Comparison of ENCODE assay signal across 6 cellular contexts in the genomic region with DNA sequence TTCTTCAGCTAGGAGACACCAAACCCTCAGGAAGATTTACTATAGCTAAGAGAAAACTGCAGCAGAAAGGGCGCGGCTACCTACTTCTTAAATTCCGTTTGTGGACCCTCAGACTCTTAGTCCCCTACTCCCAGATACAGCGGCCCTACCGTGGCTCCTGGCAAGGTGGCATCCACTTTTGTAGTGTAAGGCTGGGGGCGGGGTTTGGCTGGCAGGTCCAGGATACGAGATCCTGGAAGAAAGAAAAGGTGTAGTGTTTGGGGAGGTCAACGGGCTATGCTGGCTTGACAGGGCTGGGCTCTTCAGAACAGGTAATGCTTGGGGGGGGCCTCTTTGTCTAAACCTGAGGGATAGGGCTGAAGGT. TPM values are rescaled to one million over a fixed set of nuclear protein-coding genes. Genes with fewer than 3 reads are reported as not detected.
DNase-seq lines count a peak whose midpoint lies in the region; ATAC-seq, FAIRE-seq and TF ChIP-seq lines count a peak whose summit lies in the region.

No MANE protein-coding gene starts in this region.

- peak overlapping the region; percentile 94 for H3K27ac Mint-ChIP-seq in CD4-positive, alpha-beta T cell

- H3K4me1 ChIP-seq in OCI-LY1 (ENCODE audit: insufficient read depth, low read length, severe bottlenecking) (peaks cover 49% of the 10 kb centered on the region), hepatocyte (ENCODE audit: insufficient read depth) (peaks cover 12% of the 10 kb centered on the region), vagina (peaks cover 46% of the 10 kb centered on the region)

- H3K9me3 Mint-ChIP-seq in CD4-positive, alpha-beta T cell, result no peaks in the 10 kb centered on the region

- TF ChIP-seq CTCF in CD4-positive, alpha-beta T cell (IDR thresholded peaks at IDR 0.05), result peak; percentile 5
- no peak for TF ChIP-seq CTCF in OCI-LY1 (IDR thresholded peaks at IDR 0.05; ENCODE audit: low read length)
- no peak for TF ChIP-seq CTCF in hepatocyte (IDR thresholded peaks at IDR 0.05; ENCODE audit: poor library complexity)
- no peak for TF ChIP-seq CTCF in vagina (IDR thresholded peaks at IDR 0.05)

- H3K4me2 ChIP-seq in OCI-LY1 (ENCODE audit: low read length) (peak overlapping the region; percentile 77), hepatocyte (peak overlapping the region; percentile 86)

- H3K27me3 Mint-ChIP-seq in CD4-positive, alpha-beta T cell, result no peaks in the 10 kb centered on the region

- POLR2A ChIA-PET in CD4-positive, alpha-beta T cell (lab: Charles Lee), result interaction anchor here (0.7 to 4.7 kb wide), 22 partner anchors 10 to 1404 kb away, joined by 3 to 149 read pairs (median 4); partner anchors contain the start of genes CRTC2, DENND4B, GATAD2B and INTS3

- H3F3A ChIP-seq in OCI-LY1 (ENCODE audit: insufficient read depth, low read length), result peaks cover 4% of the 10 kb centered on the region; the same call in 1 of the 2 replicates

- H3K9me2 ChIP-seq in OCI-LY1 (ENCODE audit: low read depth, low read length) (no peaks in the 10 kb centered on the region), hepatocyte (replicated peaks; ENCODE audit: insufficient read depth) (no peaks in the 10 kb centered on the region)

- H4K20me1 ChIP-seq in OCI-LY1 (ENCODE audit: insufficient read depth, low read length) (no peaks in the 10 kb centered on the region), hepatocyte (ENCODE audit: insufficient read depth, poor library complexity, severe bottlenecking) (no peaks in the 10 kb centered on the region)

- no peak for TF ChIP-seq POLR2A in vagina (IDR thresholded peaks at IDR 0.05)
- TF ChIP-seq POLR2A in erythroblast (IDR thresholded peaks at IDR 0.05; ENCODE audit: low read length), result no peak

- no peaks in the 10 kb centered on the region for H3K9me3 ChIP-seq in CD4-positive, alpha-beta T cell (ENCODE audit: control insufficient read depth, low read length)
- no peaks in the 10 kb centered on the region for H3K9me3 ChIP-seq in OCI-LY1 (ENCODE audit: low read length)
- H3K9me3 ChIP-seq in hepatocyte (ENCODE audit: low read depth), result no peaks in the 10 kb centered on the region
- H3K9me3 ChIP-seq in vagina, result no peaks in the 10 kb centered on the region

- ATAC-seq in CD4-positive, alpha-beta T cell (ENCODE audit: poor library complexity), result no peak

- H3K36me3 ChIP-seq in OCI-LY1 (ENCODE audit: insufficient read depth, low read length) (peaks cover 7% of the 10 kb centered on the region; the same call in 1 of the 2 replicates), hepatocyte (replicated peaks; ENCODE audit: insufficient read depth, low read depth) (no peaks in the 10 kb centered on the region), vagina (no peaks in the 10 kb centered on the region)

- peaks cover 4% of the 10 kb centered on the region; the same call in 1 of the 2 replicates for H3K79me2 ChIP-seq in OCI-LY1 (ENCODE audit: insufficient read depth, low read length)
- H3K79me2 ChIP-seq in hepatocyte, result peaks cover 23% of the 10 kb centered on the region

- H3K27me3 ChIP-seq in CD4-positive, alpha-beta T cell (ENCODE audit: control insufficient read depth, insufficient read depth, low read length), result no peaks in the 10 kb centered on the region
- H3K27me3 ChIP-seq in OCI-LY1 (ENCODE audit: insufficient read depth, low read length), result no peaks in the 10 kb centered on the region
- H3K27me3 ChIP-seq in hepatocyte, result no peaks in the 10 kb centered on the region
- no peaks in the 10 kb centered on the region for H3K27me3 ChIP-seq in vagina

- WGBS in hepatocyte (ENCODE audit: low lambda C conversion rate, missing lambda C conversion rate), result 3% methylated on average over 8 of the region's 8 CpGs

- H3K4me3 ChIP-seq in OCI-LY1 (ENCODE audit: low read depth, low read length, poor library complexity, severe bottlenecking) (peak overlapping the region; percentile 91), hepatocyte (peak overlapping the region; percentile 20), vagina (peak overlapping the region; percentile 63 to 65)

- DNase-seq in CD4-positive, alpha-beta T cell, result no peak
- DNase-seq in hepatocyte (ENCODE audit: low spot score) (peak; percentile 55), vagina (ENCODE audit: extremely low spot score in 2 of 2) (no peak), erythroblast (lab: John Stamatoyannopoulos, UW) (no peak), GM19239 (ENCODE audit: insufficient read length, low spot score) (no peak)

- H3K27ac ChIP-seq in CD4-positive, alpha-beta T cell (ENCODE audit: low read depth, low read length), result peak overlapping the region; percentile 82
- H3K27ac ChIP-seq in OCI-LY1 (ENCODE audit: low read depth, low read length, poor library complexity, severe bottlenecking) (peak overlapping the region; percentile 96), hepatocyte (peak overlapping the region; percentile 77), vagina (peak overlapping the region; percentile 93)

- peaks cover 55% of the 10 kb centered on the region for H3K4me1 Mint-ChIP-seq in CD4-positive, alpha-beta T cell (ENCODE audit: low read depth)

- peaks cover 18% of the 10 kb centered on the region for H3K36me3 Mint-ChIP-seq in CD4-positive, alpha-beta T cell (ENCODE audit: low read depth)

- intact Hi-C loops in CD4-positive, alpha-beta T cell (cut with DNase I, micrococcal nuclease), result loop anchor here (1.0 kb wide), 2 partner anchors 9 to 10 kb away; partner anchors contain the start of genes CRTC2 (in 1 of the 2) and JTB (in 1 of the 2)
- intact Hi-C loops in vagina (cut with DNase I), result no loop called here

- peak overlapping the region; percentile 96 for H3K4me3 Mint-ChIP-seq in CD4-positive, alpha-beta T cell

- CTCF ChIA-PET in CD4-positive, alpha-beta T cell (lab: Charles Lee), result interaction anchor here (0.9 to 3.5 kb wide), 8 partner anchors 9 to 184 kb away, joined by 3 to 30 read pairs (median 10); partner anchors contain the start of genes CRTC2, DENND4B, JTB and RAB13

- no peak overlapping the region for H2AFZ ChIP-seq in OCI-LY1 (ENCODE audit: low read length)
- peak overlapping the region; percentile 36 for H2AFZ ChIP-seq in hepatocyte

- no peak for FAIRE-seq in GM19239 (lab: Jason Lieb, UNC)

- peak overlapping the region; percentile 94 for H3K9ac ChIP-seq in OCI-LY1 (ENCODE audit: low read length)

RNA-seq across cellular contexts. Expression of gene CREB3L4, which starts 0.3 kb away (rescaled TPM):
- total RNA-seq in CD4-positive, alpha-beta T cell, result 1 to 10 TPM; 2.9 to 3.9 TPM
- 10.9 and 15.1 TPM in 2 replicates for total RNA-seq in hepatocyte
- 8.6 and 16.6 TPM in 2 replicates for polyA plus RNA-seq in hepatocyte
- 15.2 TPM for total RNA-seq in vagina

RNA-seq across cellular contexts. Expression of gene SLC39A1, which starts 4.6 kb away (rescaled TPM):
- total RNA-seq in CD4-positive, alpha-beta T cell, result 1 to 10 TPM; 6.4 to 6.9 TPM
- total RNA-seq in hepatocyte (141 and 158 TPM in 2 replicates), vagina (77.8 TPM)
- polyA plus RNA-seq in hepatocyte, result 163 and 174 TPM in 2 replicates

RNA-seq across cellular contexts. Expression of gene JTB, which starts 9.5 kb away (rescaled TPM):
- 10 to 100 TPM; 80.4 to 80.9 TPM for total RNA-seq in CD4-positive, alpha-beta T cell
- total RNA-seq in hepatocyte (213 and 240 TPM in 2 replicates), vagina (194 TPM)
- 215 and 217 TPM in 2 replicates for polyA plus RNA-seq in hepatocyte

RNA-seq across cellular contexts. Expression of gene CRTC2, which starts 9.6 kb away (rescaled TPM):
- total RNA-seq in CD4-positive, alpha-beta T cell, result 100 to 1,000 TPM; 147 to 152 TPM
- total RNA-seq in hepatocyte (7.6 and 10.5 TPM in 2 replicates), vagina (19.2 TPM)
- polyA plus RNA-seq in hepatocyte, result 27.1 and 28.0 TPM in 2 replicates

RNA-seq across cellular contexts. Expression of gene RAB13, which starts 18.2 kb away (rescaled TPM):
- under 1 TPM; 0.28 to 0.30 TPM for total RNA-seq in CD4-positive, alpha-beta T cell
- total RNA-seq in hepatocyte, result 25.9 and 39.6 TPM in 2 replicates
- 98.7 and 125 TPM in 2 replicates for polyA plus RNA-seq in hepatocyte
- total RNA-seq in vagina, result 49.8 TPM

Comparison
In these comparisons a context has a peak if more than half of its experiments do, and no peak if none do; other contexts are left out.
1. H3K4me3 ChIP-seq: peak in every context shown above with its lines; median percentile 91 in OCI-LY1; 64 in vagina; 20 in hepatocyte.